11 cellular contexts compared by ENCODE assay signal in the genomic region with DNA sequence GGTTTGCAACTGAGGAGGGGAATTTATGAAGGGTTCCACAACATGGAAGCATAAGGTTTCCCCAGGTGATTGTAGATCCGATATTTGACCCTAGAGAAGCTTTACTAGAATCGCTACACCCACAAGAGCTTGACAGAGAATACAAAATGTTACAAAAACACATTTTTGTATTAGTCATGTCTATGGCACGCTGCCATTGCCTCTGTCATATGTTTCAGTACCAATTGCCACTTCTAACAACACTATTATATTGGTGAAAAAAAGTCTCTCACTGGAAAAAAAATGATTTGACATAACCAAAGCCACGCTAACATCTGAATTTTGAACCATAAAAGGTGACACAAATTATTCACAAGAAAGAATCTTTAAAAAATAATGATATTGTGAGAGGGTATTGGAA.
DNase-seq lines count a peak whose midpoint lies in the region; TF ChIP-seq lines count a peak whose summit lies in the region.
"Had no signal": no experiment of that assay in that cellular context is flagged by ENCODE, and none has a peak within 500 bp of the region (broad histone marks: within the 10 kb centered on the region; RNA-seq: fewer than 3 reads in every experiment).

No MANE protein-coding gene starts in this region.

- DNase-seq in HFFc6 (peak; percentile 54), T1000 (lab: John Stamatoyannopoulos, UW) (peak; percentile 1), foreskin fibroblast (peak; percentile 66 to 86), stromal cell of bone marrow (ENCODE audit: low read depth) (peak; percentile 53), AML-193 (lab: John Stamatoyannopoulos, UW) (no peak), COR-L47 (lab: John Stamatoyannopoulos, UW) (no peak), hepatic stellate cell (ENCODE audit: low spot score) (no peak)
- no peak for DNase-seq in stimulated activated CD4-positive, alpha-beta T cell treated with anti-CD3 and anti-CD28 coated beads, Interleukin-4, amount 100 ng/mL, for 24 hours
- DNase-seq: activated CD8-positive, alpha-beta memory T cell treated with anti-CD3 and anti-CD28 coated beads, Interleukin-2, amount 50 U/mL, for 48 hours; DMS53; NCI-H510A had no signal

- H3K27me3 Mint-ChIP-seq in HFFc6 (ENCODE audit: insufficient read depth): no peaks in the 10 kb centered on the region

- no peaks in the 10 kb centered on the region for H3K9me3 Mint-ChIP-seq in HFFc6

- no peaks in the 10 kb centered on the region for H3K36me3 Mint-ChIP-seq in HFFc6 (ENCODE audit: low read depth)

- no peak overlapping the region for H3K4me3 Mint-ChIP-seq in HFFc6

- no peak overlapping the region for H3K27ac Mint-ChIP-seq in HFFc6

- TF ChIP-seq CTCF in HFFc6 (IDR thresholded peaks at IDR 0.05) (no peak), foreskin fibroblast (IDR thresholded peaks at IDR 0.05; ENCODE audit: low read depth, low read length) (no peak)

- no peak overlapping the region for H3K4me3 ChIP-seq in foreskin fibroblast (ENCODE audit: low read depth in 1 of 2, low read length in 2 of 2)

- peaks cover 13% of the 10 kb centered on the region for H3K4me1 Mint-ChIP-seq in HFFc6 (ENCODE audit: low read depth)

Comparison
In these comparisons a context has a peak if more than half of its experiments do, and no peak if none do; other contexts are left out.
1. DNase-seq: peak in HFFc6 (single experiment), T1000 (single experiment), foreskin fibroblast (2 of 2) and stromal cell of bone marrow (single experiment); none in AML-193 (0 of 2), COR-L47 (single experiment), hepatic stellate cell (single experiment) and stimulated activated CD4-positive, alpha-beta T cell treated with anti-CD3 and anti-CD28 coated beads, Interleukin-4, amount 100 ng/mL, for 24 hours (single experiment).